1 cellular context compared by ENCODE assay signal in genomic region chr6:41318648-41319565, GRCh38.
TF ChIP-seq lines count a peak whose summit lies in the region.

No MANE protein-coding gene starts in this region.

TF ChIP-seq in K562, 482 proteins besides CTCF, POLR2A, EP300 and RAD21 (continued from another document and continues in another):
- TF ChIP-seq BHLHE40 (IDR thresholded peaks at IDR 0.05; ENCODE audit: low read length) (peak; percentile 97), LEF1 (IDR thresholded peaks at IDR 0.05) (peak; percentile 22; the same call in 1 of the 2 replicates), SMARCC2 (IDR thresholded peaks at IDR 0.05; ENCODE audit: low read depth) (no peak), ZNF561 (CRISPR knock-in tag; conservative IDR thresholded peaks at IDR 0.05) (no peak), IRF1 (CRISPR knock-in tag; IDR thresholded peaks at IDR 0.05; ENCODE audit: borderline replicate concordance) (no peak), YY1 (IDR thresholded peaks at IDR 0.05; ENCODE audit: borderline replicate concordance in 1 of 3, control insufficient read depth in 1 of 3, extremely low read depth in 1 of 3, insufficient read depth in 3 of 3, insufficient read length in 1 of 3, insufficient replicate concordance in 2 of 3, low read depth in 1 of 3, low read length in 2 of 3) (peak in 1 of 3 experiments; percentile 30), E2F1 (CRISPR knock-in tag; IDR thresholded peaks at IDR 0.05) (peak; percentile 82), MTA1 (IDR thresholded peaks at IDR 0.05; ENCODE audit: borderline replicate concordance) (no peak), RUNX1 (IDR thresholded peaks at IDR 0.05; ENCODE audit: low read depth) (0 out of 2 replicates have a peak, but pooled peaks have one; percentile 42), TRIM28 (IDR thresholded peaks at IDR 0.05) (0 out of 2 replicates have a peak, but pooled peaks have one; percentile 30), PHB (CRISPR knock-in tag; IDR thresholded peaks at IDR 0.05) (0 out of 2 replicates have a peak, but pooled peaks have one; percentile 14), TBP (optimal IDR thresholded peaks at IDR 0.05; ENCODE audit: low read depth, low read length) (peak; percentile 21), ETV1 (tag; conservative IDR thresholded peaks at IDR 0.05; ENCODE audit: low read depth) (peak; percentile 89), ZBED1 (IDR thresholded peaks at IDR 0.05) (no peak), GABPA (tag; conservative IDR thresholded peaks at IDR 0.05; ENCODE audit: low read depth) (peak; percentile 61), RBFOX2 (IDR thresholded peaks at IDR 0.05; ENCODE audit: low read depth, low read length) (peak; percentile 77), E2F6 (IDR thresholded peaks at IDR 0.05; ENCODE audit: borderline replicate concordance in 1 of 2, extremely low read depth in 1 of 2, insufficient read depth in 1 of 2, insufficient read length in 1 of 2, low read depth in 1 of 2, low read length in 1 of 2, poor library complexity in 1 of 2, severe bottlenecking in 1 of 2) (peak; percentile 23 to 62), NELFE (IDR thresholded peaks at IDR 0.05; ENCODE audit: insufficient read depth, insufficient read length) (no peak), SOX6 (IDR thresholded peaks at IDR 0.05) (peak; percentile 54), ZNF165 (CRISPR knock-in tag; IDR thresholded peaks at IDR 0.05; ENCODE audit: borderline replicate concordance) (0 out of 2 replicates have a peak, but pooled peaks have one; percentile 45), ZNF316 (IDR thresholded peaks at IDR 0.05) (peak; percentile 51; the same call in 1 of the 2 replicates), ATF7 (IDR thresholded peaks at IDR 0.05) (peak; percentile 68), ARID1B (IDR thresholded peaks at IDR 0.05) (peak; percentile 50), GATAD2B (IDR thresholded peaks at IDR 0.05; ENCODE audit: borderline replicate concordance) (no peak), PBX2 (CRISPR knock-in tag; IDR thresholded peaks at IDR 0.05; ENCODE audit: low read depth) (peak; percentile 79), PBX2 (tag; conservative IDR thresholded peaks at IDR 0.05; ENCODE audit: low read depth) (peak; percentile 78), MXI1 (IDR thresholded peaks at IDR 0.05; ENCODE audit: low read depth, low read length) (no peak), ZBTB2 (IDR thresholded peaks at IDR 0.05) (peak; percentile 57), HMGN3 (IDR thresholded peaks at IDR 0.05; ENCODE audit: borderline replicate concordance, extremely low read depth, insufficient read length, low read depth, low read length) (peak; percentile 57), MAFK (IDR thresholded peaks at IDR 0.05; ENCODE audit: low read length) (peak; percentile 10; the same call in 1 of the 2 replicates), MAFF (IDR thresholded peaks at IDR 0.05; ENCODE audit: low read length) (0 out of 2 replicates have a peak, but pooled peaks have one; percentile 2), EZH2 (IDR thresholded peaks at IDR 0.05; ENCODE audit: borderline replicate concordance, low read depth, low read length) (0 out of 2 replicates have a peak, but pooled peaks have one; percentile 57), NBN (IDR thresholded peaks at IDR 0.05; ENCODE audit: low read depth) (no peak), RBM39 (optimal IDR thresholded peaks at IDR 0.05; ENCODE audit: low read depth, low read length) (no peak), MECOM (CRISPR knock-in tag; IDR thresholded peaks at IDR 0.05) (peak; percentile 74), CC2D1A (IDR thresholded peaks at IDR 0.05) (peak; percentile 75), ZNF584 (CRISPR knock-in tag; IDR thresholded peaks at IDR 0.05; ENCODE audit: low read depth) (0 out of 2 replicates have a peak, but pooled peaks have one; percentile 19), EP400 (IDR thresholded peaks at IDR 0.05) (peak; percentile 72), ZNF431 (CRISPR knock-in tag; IDR thresholded peaks at IDR 0.05) (no peak), BCOR (IDR thresholded peaks at IDR 0.05) (peak; percentile 50; the same call in 1 of the 2 replicates), POLR2G (IDR thresholded peaks at IDR 0.05; ENCODE audit: low read depth, low read length) (peak; percentile 78), ETV5 (CRISPR knock-in tag; IDR thresholded peaks at IDR 0.05; ENCODE audit: low read depth) (peak; percentile 41; the same call in 1 of the 2 replicates), FOS (IDR thresholded peaks at IDR 0.05; ENCODE audit: extremely low read depth, insufficient read length) (no peak), KDM1A (IDR thresholded peaks at IDR 0.05) (peak in 1 of 2 experiments; percentile 52; a peak in 2 of 4 replicates), NFIX (CRISPR knock-in tag; IDR thresholded peaks at IDR 0.05; ENCODE audit: low read depth) (no peak), FOXJ2 (tag; IDR thresholded peaks at IDR 0.05) (no peak), KLF13 (tag; IDR thresholded peaks at IDR 0.05; ENCODE audit: borderline replicate concordance, low read depth) (0 out of 2 replicates have a peak, but pooled peaks have one; percentile 43), SMARCA5 (IDR thresholded peaks at IDR 0.05) (peak; percentile 83; the same call in 1 of the 2 replicates), SMARCE1 (IDR thresholded peaks at IDR 0.05) (peak; percentile 35; the same call in 1 of the 2 replicates), TARDBP (IDR thresholded peaks at IDR 0.05) (0 out of 2 replicates have a peak, but pooled peaks have one; percentile 37), PTBP1 (IDR thresholded peaks at IDR 0.05; ENCODE audit: low read depth, low read length) (0 out of 2 replicates have a peak, but pooled peaks have one; percentile 24), ZC3H4 (CRISPR knock-in tag; IDR thresholded peaks at IDR 0.05; ENCODE audit: borderline replicate concordance) (no peak), ZNF79 (CRISPR knock-in tag; IDR thresholded peaks at IDR 0.05; ENCODE audit: low read depth) (no peak), JUN (IDR thresholded peaks at IDR 0.05; ENCODE audit: borderline replicate concordance, low read depth, low read length) (peak; percentile 59; the same call in 1 of the 2 replicates), JUN (CRISPR knock-in tag; IDR thresholded peaks at IDR 0.05; ENCODE audit: borderline replicate concordance) (no peak), HDAC2 (IDR thresholded peaks at IDR 0.05) (peak; percentile 67; the same call in 1 of the 2 replicates)
- TF ChIP-seq, protein P1, sequence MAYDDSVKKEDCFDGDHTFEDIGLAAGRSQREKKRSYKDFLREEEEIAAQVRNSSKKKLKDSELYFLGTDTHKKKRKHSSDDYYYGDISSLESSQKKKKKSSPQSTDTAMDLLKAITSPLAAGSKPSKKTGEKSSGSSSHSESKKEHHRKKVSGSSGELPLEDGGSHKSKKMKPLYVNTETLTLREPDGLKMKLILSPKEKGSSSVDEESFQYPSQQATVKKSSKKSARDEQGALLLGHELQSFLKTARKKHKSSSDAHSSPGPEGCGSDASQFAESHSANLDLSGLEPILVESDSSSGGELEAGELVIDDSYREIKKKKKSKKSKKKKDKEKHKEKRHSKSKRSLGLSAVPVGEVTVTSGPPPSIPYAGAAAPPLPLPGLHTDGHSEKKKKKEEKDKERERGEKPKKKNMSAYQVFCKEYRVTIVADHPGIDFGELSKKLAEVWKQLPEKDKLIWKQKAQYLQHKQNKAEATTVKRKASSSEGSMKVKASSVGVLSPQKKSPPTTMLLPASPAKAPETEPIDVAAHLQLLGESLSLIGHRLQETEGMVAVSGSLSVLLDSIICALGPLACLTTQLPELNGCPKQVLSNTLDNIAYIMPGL (CRISPR knock-in tag; IDR thresholded peaks at IDR 0.05), result peak; percentile 86
- TF ChIP-seq, protein P2, sequence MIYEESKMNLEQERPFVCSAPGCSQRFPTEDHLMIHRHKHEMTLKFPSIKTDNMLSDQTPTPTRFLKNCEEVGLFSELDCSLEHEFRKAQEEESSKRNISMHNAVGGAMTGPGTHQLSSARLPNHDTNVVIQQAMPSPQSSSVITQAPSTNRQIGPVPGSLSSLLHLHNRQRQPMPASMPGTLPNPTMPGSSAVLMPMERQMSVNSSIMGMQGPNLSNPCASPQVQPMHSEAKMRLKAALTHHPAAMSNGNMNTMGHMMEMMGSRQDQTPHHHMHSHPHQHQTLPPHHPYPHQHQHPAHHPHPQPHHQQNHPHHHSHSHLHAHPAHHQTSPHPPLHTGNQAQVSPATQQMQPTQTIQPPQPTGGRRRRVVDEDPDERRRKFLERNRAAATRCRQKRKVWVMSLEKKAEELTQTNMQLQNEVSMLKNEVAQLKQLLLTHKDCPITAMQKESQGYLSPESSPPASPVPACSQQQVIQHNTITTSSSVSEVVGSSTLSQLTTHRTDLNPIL (CRISPR knock-in tag; IDR thresholded peaks at IDR 0.05), result no peak
- TF ChIP-seq, protein P3, sequence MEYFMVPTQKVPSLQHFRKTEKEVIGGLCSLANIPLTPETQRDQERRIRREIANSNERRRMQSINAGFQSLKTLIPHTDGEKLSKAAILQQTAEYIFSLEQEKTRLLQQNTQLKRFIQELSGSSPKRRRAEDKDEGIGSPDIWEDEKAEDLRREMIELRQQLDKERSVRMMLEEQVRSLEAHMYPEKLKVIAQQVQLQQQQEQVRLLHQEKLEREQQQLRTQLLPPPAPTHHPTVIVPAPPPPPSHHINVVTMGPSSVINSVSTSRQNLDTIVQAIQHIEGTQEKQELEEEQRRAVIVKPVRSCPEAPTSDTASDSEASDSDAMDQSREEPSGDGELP (CRISPR knock-in tag; IDR thresholded peaks at IDR 0.05; ENCODE audit: borderline replicate concordance), result peak; percentile 71; the same call in 1 of the 2 replicates
- TF ChIP-seq, protein P4, sequence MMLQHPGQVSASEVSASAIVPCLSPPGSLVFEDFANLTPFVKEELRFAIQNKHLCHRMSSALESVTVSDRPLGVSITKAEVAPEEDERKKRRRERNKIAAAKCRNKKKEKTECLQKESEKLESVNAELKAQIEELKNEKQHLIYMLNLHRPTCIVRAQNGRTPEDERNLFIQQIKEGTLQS (IDR thresholded peaks at IDR 0.05), result no peak
- TF ChIP-seq, protein P4 (CRISPR knock-in tag; conservative IDR thresholded peaks at IDR 0.05), result peak; percentile 52; the same call in 1 of the 2 replicates
